ENCODE assay signal across 1 cellular context in the genomic region with DNA sequence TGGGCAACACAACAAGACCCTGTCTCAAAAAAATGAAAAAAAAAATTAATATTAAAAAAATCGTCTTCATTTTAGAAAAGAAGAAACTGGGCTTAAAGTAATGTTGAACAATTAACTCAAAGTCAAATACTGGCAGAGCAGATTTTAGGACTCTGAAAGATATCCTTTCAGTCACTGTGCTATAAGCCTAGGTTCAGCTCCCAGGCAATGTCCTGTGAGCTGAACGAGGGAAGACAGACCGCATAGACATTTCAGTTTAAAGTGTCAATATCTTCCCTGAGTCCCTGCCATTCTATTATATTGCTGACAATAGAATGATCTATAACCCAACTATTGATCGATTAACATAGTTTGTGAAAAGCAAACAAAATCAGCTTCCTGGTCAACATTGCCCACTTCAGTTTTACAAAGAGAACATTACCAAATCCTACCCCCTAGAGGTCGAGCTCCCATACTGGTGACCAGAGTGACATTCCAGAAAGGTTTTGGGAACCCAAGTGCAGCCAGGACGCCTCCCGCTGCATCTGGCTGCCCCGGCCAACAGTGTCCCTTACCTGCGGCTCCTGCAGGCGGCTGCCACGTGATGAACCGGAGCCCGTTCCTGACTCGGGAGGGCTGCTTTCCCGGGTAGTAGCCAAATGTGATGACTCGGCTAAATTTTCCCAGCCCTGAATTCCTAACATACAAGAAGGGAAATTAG.
TF ChIP-seq lines count a peak whose summit lies in the region.

No MANE protein-coding gene starts in this region.

TF ChIP-seq in HEK293, 187 proteins besides CTCF, POLR2A, EP300 and RAD21 (continued from another document):
- no peak for TF ChIP-seq ZBTB44 (tag by site-specific recombination; IDR thresholded peaks at IDR 0.05)
